In genomic region chrX:45621356-45622041, GRCh38 we compare ENCODE assay signal across 10 cellular contexts.
DNase-seq lines count a peak whose midpoint lies in the region; ATAC-seq and TF ChIP-seq lines count a peak whose summit lies in the region.
"Had no signal": no experiment of that assay in that cellular context is flagged by ENCODE, and none has a peak within 500 bp of the region (broad histone marks: within the 10 kb centered on the region; RNA-seq: fewer than 3 reads in every experiment).

No MANE protein-coding gene starts in this region.

- H3K27ac Mint-ChIP-seq in activated naive CD8-positive, alpha-beta T cell treated with anti-CD3 and anti-CD28 coated beads for 36 hours, result no peak overlapping the region

- no peak overlapping the region for H3K27ac ChIP-seq in A673 (ENCODE audit: low read depth, low read length, poor library complexity, severe bottlenecking)

- DNase-seq in AG10803 (ENCODE audit: low read depth) (peak; percentile 79), H4 (ENCODE audit: low spot score) (peak; percentile 68), kidney tubule cell (ENCODE audit: low spot score) (peak; percentile 44), A673 (ENCODE audit: low spot score) (no peak), retina (no peak), DMS79 treated with DMSO at 0.1 percent for 48 hours (lab: John Stamatoyannopoulos, UW) (no peak)
- DNase-seq in activated naive CD8-positive, alpha-beta T cell treated with anti-CD3 and anti-CD28 coated beads for 36 hours, result peak; percentile 0

- H3K36me3 Mint-ChIP-seq in activated naive CD8-positive, alpha-beta T cell treated with anti-CD3 and anti-CD28 coated beads for 36 hours, result peaks cover 3% of the 10 kb centered on the region

- no peak overlapping the region for H3K4me3 Mint-ChIP-seq in activated naive CD8-positive, alpha-beta T cell treated with anti-CD3 and anti-CD28 coated beads for 36 hours
- H3K4me3 Mint-ChIP-seq: neural crest cell had no signal

- no peaks in the 10 kb centered on the region for H3K36me3 ChIP-seq in A673 (ENCODE audit: insufficient read depth, low read length, poor library complexity, severe bottlenecking)
- H3K36me3 ChIP-seq: esophagus muscularis mucosa had no signal

- POLR2A ChIA-PET in A673 (lab: Charles Lee; ENCODE audit: low non-redundant PET), result no interaction called here

- peaks cover 7% of the 10 kb centered on the region for H3K4me1 ChIP-seq in A673 (ENCODE audit: insufficient read depth, low read length, poor library complexity, severe bottlenecking)

- H3K9me3 Mint-ChIP-seq in activated naive CD8-positive, alpha-beta T cell treated with anti-CD3 and anti-CD28 coated beads for 36 hours, result peaks cover 9% of the 10 kb centered on the region

- H3K27me3 ChIP-seq in A673 (replicated peaks; ENCODE audit: insufficient read depth, low read depth, low read length, poor library complexity), result no peaks in the 10 kb centered on the region
- H3K27me3 ChIP-seq: esophagus muscularis mucosa had no signal

- H3K4me3 ChIP-seq in AG10803 (ENCODE audit: low read length), result no peak overlapping the region
- no peak overlapping the region for H3K4me3 ChIP-seq in A673 (ENCODE audit: low read depth, low read length, poor library complexity, severe bottlenecking)
- H3K4me3 ChIP-seq: esophagus muscularis mucosa had no signal

- H3K27me3 Mint-ChIP-seq in activated naive CD8-positive, alpha-beta T cell treated with anti-CD3 and anti-CD28 coated beads for 36 hours, result no peaks in the 10 kb centered on the region

- ATAC-seq in GM18873 (IDR thresholded peaks at IDR 0.05; ENCODE audit: low FRiP score, unreplicated experiment), result no peak

- H3K9me3 ChIP-seq in A673 (ENCODE audit: low read depth, low read length, poor library complexity, severe bottlenecking), result peaks cover 3% of the 10 kb centered on the region
- H3K9me3 ChIP-seq: esophagus muscularis mucosa had no signal

- peaks cover 13% of the 10 kb centered on the region for H3K4me1 Mint-ChIP-seq in activated naive CD8-positive, alpha-beta T cell treated with anti-CD3 and anti-CD28 coated beads for 36 hours
- H3K4me1 Mint-ChIP-seq: neural crest cell had no signal

- CTCF ChIA-PET in A673 (lab: Charles Lee), result no interaction called here

- intact Hi-C loops in A673 (cut with micrococcal nuclease; ENCODE audit: unreplicated experiment), result no loop called here

- BruUV-seq in A673 (replicated peaks; lab: Mats Ljungman, UMichigan), result no TSS peak

- no peak for TF ChIP-seq CTCF in AG10803 (conservative IDR thresholded peaks at IDR 0.05; ENCODE audit: low read length)
- no peak for TF ChIP-seq CTCF in A673 (conservative IDR thresholded peaks at IDR 0.05; ENCODE audit: low read depth, low read length)

Comparison
In these comparisons a context has a peak if more than half of its experiments do, and no peak if none do; other contexts are left out.
1. DNase-seq: peak in AG10803 (single experiment), H4 (single experiment), activated naive CD8-positive, alpha-beta T cell treated with anti-CD3 and anti-CD28 coated beads for 36 hours (single experiment) and kidney tubule cell (single experiment); none in A673 (single experiment), retina (single experiment) and DMS79 treated with DMSO at 0.1 percent for 48 hours (single experiment).